Comparison of ENCODE assay signal across 1 cellular context in genomic region chr5:181234455-181235306, GRCh38.
A peak's percentile ranks its signal among the peaks of the same experiment; 100 is the strongest.
TF ChIP-seq lines count a peak whose summit lies in the region.

No MANE protein-coding gene starts in this region.

TF ChIP-seq in HEK293, 187 proteins besides CTCF, POLR2A, EP300 and RAD21 (continued from another document):
- TF ChIP-seq ZEB2 (tag by site-specific recombination; IDR thresholded peaks at IDR 0.05) (no peak; the same call in 1 of the 2 replicates), ZNF792 (tag by site-specific recombination; IDR thresholded peaks at IDR 0.05) (no peak), ZNF549 (tag by site-specific recombination; IDR thresholded peaks at IDR 0.05) (no peak), ZNF138 (tag by site-specific recombination; IDR thresholded peaks at IDR 0.05; ENCODE audit: borderline replicate concordance) (no peak), GLIS1 (tag by site-specific recombination; IDR thresholded peaks at IDR 0.05) (peak; percentile 52; the same call in 1 of the 2 replicates), SCRT1 (tag by site-specific recombination; IDR thresholded peaks at IDR 0.05; ENCODE audit: borderline replicate concordance) (peak; percentile 62; the same call in 1 of the 2 replicates)
